In the genomic region with DNA sequence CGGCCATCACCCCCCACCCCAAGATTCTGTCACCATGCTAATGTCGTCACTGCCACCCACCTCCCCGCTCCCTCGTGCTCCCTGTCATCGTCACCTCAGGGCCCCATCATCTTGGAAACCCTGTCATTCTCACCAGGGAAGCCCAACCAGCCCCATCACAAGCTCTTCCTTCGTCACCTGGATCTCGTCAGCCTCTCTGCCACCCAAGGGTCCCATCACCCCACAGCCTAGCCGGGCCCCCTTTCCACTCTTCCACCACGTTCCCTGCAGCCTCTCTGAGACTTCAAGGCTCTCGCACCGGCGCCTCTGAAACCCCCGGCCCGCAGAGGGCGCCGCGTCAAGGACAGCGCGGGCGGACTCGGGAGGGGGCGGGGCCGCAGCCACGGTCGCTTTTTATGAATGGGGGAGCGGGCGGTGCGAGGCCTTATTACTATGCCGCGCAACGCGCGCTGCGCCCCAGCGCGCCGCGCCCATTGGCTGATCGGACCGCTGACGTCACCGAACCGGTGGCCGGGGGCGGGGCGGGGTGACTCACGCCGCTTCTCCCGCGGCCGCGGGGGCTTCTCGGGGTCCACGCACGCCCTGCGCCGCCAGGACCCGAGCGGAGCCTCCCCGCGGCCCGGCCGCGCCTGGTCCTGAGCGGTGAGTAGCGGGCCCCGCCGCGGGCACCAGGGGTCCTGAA, we compare ENCODE assay signal across 8 cellular contexts. TPM values are rescaled to one million over a fixed set of nuclear protein-coding genes. Genes with fewer than 3 reads are reported as not detected.
DNase-seq lines count a peak whose midpoint lies in the region; FAIRE-seq and TF ChIP-seq lines count a peak whose summit lies in the region.

A gene with protein sequence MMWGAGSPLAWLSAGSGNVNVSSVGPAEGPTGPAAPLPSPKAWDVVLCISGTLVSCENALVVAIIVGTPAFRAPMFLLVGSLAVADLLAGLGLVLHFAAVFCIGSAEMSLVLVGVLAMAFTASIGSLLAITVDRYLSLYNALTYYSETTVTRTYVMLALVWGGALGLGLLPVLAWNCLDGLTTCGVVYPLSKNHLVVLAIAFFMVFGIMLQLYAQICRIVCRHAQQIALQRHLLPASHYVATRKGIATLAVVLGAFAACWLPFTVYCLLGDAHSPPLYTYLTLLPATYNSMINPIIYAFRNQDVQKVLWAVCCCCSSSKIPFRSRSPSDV (plus strand): TSS at position 527 of the 682 bp plus-strand sequence. CDS start 1,177 bp downstream, outside the sequence.

- H3K9ac ChIP-seq in subcutaneous abdominal adipose tissue (ENCODE audit: low read length in 5 of 5), result peak within 1 kb of the TSS; percentile 21 to 72 (median 49)

- H3K27ac ChIP-seq in SJCRH30 (peak within 1 kb of the TSS; percentile 41; the same call in 1 of the 2 replicates), neutrophil (no peak within 1 kb of the TSS), subcutaneous abdominal adipose tissue (ENCODE audit: low read depth, low read length) (no peak within 1 kb of the TSS)

- H3K36me3 ChIP-seq in MG63, result no peaks in the 10 kb centered on the region
- no peaks in the 10 kb centered on the region for H3K36me3 ChIP-seq in SJCRH30
- H3K36me3 ChIP-seq in neutrophil, result no peaks in the 10 kb centered on the region
- H3K36me3 ChIP-seq in subcutaneous abdominal adipose tissue (ENCODE audit: control insufficient read depth in 5 of 5, insufficient read depth in 5 of 5, low read length in 5 of 5), result no peaks in the 10 kb centered on the region

- H3K27me3 ChIP-seq in MG63 (no peaks in the 10 kb centered on the region), SJCRH30 (no peaks in the 10 kb centered on the region), neutrophil (peaks cover 54% of the 10 kb centered on the region), subcutaneous abdominal adipose tissue (ENCODE audit: control insufficient read depth in 5 of 5, insufficient read depth in 4 of 5, low read length in 5 of 5) (peaks cover 0 to 4% (median 0%) of the 10 kb centered on the region in 5 donors)

- 0 out of 2 replicates have a peak, but pooled peaks have one; percentile 16 for TF ChIP-seq POLR2A in H54 (IDR thresholded peaks at IDR 0.05; ENCODE audit: low read depth, low read length)

- TF ChIP-seq CTCF in neutrophil (IDR thresholded peaks at IDR 0.05), result peak; percentile 42

- H3K9me3 ChIP-seq in MG63 (no peaks in the 10 kb centered on the region), SJCRH30 (replicated peaks) (no peaks in the 10 kb centered on the region), neutrophil (no peaks in the 10 kb centered on the region), subcutaneous abdominal adipose tissue (ENCODE audit: control insufficient read depth in 5 of 5, low read length in 5 of 5) (no peaks in the 10 kb centered on the region)

- DNase-seq in EH (ENCODE audit: low read depth) (peak; percentile 92), H54 (ENCODE audit: insufficient read length, low spot score) (peak; percentile 87), MG63 (peak; percentile 89), SJCRH30 (peak; percentile 95 to 98), foreskin melanocyte (peak; percentile 82)
- DNase-seq in activated naive CD4-positive, alpha-beta T cell (lab: John Stamatoyannopoulos, UW), result peak; percentile 78 to 94 (median 86)

- no peak for FAIRE-seq in H54 (lab: Jason Lieb, UNC)

- H3K4me3 ChIP-seq in MG63, result peak within 1 kb of the TSS; percentile 78
- H3K4me3 ChIP-seq in SJCRH30, result peak within 1 kb of the TSS; percentile 81
- peak within 1 kb of the TSS; percentile 38 to 50 for H3K4me3 ChIP-seq in neutrophil (ENCODE audit: low read depth in 1 of 2, low read length in 1 of 2)
- peak within 1 kb of the TSS; percentile 42 to 61 (median 57) for H3K4me3 ChIP-seq in subcutaneous abdominal adipose tissue (ENCODE audit: low read depth in 1 of 5, low read length in 5 of 5)

- H3K4me1 ChIP-seq in SJCRH30 (peaks cover 8% of the 10 kb centered on the region), neutrophil (ENCODE audit: control insufficient read depth in 1 of 2, insufficient read depth in 1 of 2, low read depth in 1 of 2, low read length in 1 of 2) (peaks cover 14 to 17% of the 10 kb centered on the region in 2 experiments), subcutaneous abdominal adipose tissue (ENCODE audit: control insufficient read depth in 5 of 5, insufficient read depth in 5 of 5, low read length in 5 of 5) (peaks cover 4 to 52% (median 24%) of the 10 kb centered on the region in 5 donors)

RNA-seq across cellular contexts. Expression of the gene that starts here (rescaled TPM):
- total RNA-seq in MG63 (2014; rRNA removed; shearing (Covaris generic); ENCODE audit: low replicate concordance), result not detected in 2 replicates
- total RNA-seq in SJCRH30 (2014; rRNA removed; shearing (Covaris generic)), result 8.3 TPM in 2 replicates

Comparison
In these comparisons a context has a peak if more than half of its experiments do, and no peak if none do; other contexts are left out.
1. Peak in DNase-seq and H3K4me3 ChIP-seq in MG63; RNA of the gene not detected or under 1 TPM.